Comparison of ENCODE assay signal across 1 cellular context in the genomic region with DNA sequence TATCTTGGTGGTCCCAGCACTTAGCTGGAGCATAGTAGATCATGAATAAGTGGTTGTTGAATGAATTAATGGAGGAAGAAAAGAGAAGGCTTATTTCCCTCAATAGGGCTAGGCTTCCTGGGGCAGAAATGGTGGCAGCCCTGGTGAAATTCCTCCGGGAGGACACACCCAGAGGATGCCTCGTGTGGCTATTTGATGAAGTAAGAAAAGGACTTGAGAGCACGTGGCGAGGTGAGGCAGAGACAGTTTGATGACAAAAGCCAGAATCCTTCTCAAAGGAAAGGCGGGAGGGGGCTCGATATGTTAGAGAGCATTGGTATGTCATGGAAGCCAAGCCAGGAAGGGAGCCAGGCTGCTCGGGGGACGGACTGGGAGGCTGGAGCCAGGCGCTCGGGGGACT.
TF ChIP-seq lines count a peak whose summit lies in the region.

No MANE protein-coding gene starts in this region.

TF ChIP-seq in WTC11, 78 proteins besides CTCF, POLR2A, EP300 and RAD21 (continued from another document):
- TF ChIP-seq AFF4 (CRISPR knock-in tag; IDR thresholded peaks at IDR 0.05; ENCODE audit: borderline replicate concordance) (no peak), ZNF232 (CRISPR knock-in tag; IDR thresholded peaks at IDR 0.05) (no peak), SOX15 (CRISPR knock-in tag; IDR thresholded peaks at IDR 0.05) (no peak), JUN (CRISPR knock-in tag; IDR thresholded peaks at IDR 0.05) (no peak), PREB (CRISPR knock-in tag; IDR thresholded peaks at IDR 0.05; ENCODE audit: borderline replicate concordance) (no peak), IRF2 (CRISPR knock-in tag; IDR thresholded peaks at IDR 0.05; ENCODE audit: borderline replicate concordance, low read depth) (no peak), SP1 (CRISPR knock-in tag; conservative IDR thresholded peaks at IDR 0.05) (no peak), OVOL2 (CRISPR knock-in tag; IDR thresholded peaks at IDR 0.05; ENCODE audit: borderline replicate concordance) (no peak), NR2C2 (CRISPR knock-in tag; IDR thresholded peaks at IDR 0.05) (no peak), ZBTB21 (CRISPR knock-in tag; IDR thresholded peaks at IDR 0.05; ENCODE audit: borderline replicate concordance) (no peak)
- TF ChIP-seq, protein P1, sequence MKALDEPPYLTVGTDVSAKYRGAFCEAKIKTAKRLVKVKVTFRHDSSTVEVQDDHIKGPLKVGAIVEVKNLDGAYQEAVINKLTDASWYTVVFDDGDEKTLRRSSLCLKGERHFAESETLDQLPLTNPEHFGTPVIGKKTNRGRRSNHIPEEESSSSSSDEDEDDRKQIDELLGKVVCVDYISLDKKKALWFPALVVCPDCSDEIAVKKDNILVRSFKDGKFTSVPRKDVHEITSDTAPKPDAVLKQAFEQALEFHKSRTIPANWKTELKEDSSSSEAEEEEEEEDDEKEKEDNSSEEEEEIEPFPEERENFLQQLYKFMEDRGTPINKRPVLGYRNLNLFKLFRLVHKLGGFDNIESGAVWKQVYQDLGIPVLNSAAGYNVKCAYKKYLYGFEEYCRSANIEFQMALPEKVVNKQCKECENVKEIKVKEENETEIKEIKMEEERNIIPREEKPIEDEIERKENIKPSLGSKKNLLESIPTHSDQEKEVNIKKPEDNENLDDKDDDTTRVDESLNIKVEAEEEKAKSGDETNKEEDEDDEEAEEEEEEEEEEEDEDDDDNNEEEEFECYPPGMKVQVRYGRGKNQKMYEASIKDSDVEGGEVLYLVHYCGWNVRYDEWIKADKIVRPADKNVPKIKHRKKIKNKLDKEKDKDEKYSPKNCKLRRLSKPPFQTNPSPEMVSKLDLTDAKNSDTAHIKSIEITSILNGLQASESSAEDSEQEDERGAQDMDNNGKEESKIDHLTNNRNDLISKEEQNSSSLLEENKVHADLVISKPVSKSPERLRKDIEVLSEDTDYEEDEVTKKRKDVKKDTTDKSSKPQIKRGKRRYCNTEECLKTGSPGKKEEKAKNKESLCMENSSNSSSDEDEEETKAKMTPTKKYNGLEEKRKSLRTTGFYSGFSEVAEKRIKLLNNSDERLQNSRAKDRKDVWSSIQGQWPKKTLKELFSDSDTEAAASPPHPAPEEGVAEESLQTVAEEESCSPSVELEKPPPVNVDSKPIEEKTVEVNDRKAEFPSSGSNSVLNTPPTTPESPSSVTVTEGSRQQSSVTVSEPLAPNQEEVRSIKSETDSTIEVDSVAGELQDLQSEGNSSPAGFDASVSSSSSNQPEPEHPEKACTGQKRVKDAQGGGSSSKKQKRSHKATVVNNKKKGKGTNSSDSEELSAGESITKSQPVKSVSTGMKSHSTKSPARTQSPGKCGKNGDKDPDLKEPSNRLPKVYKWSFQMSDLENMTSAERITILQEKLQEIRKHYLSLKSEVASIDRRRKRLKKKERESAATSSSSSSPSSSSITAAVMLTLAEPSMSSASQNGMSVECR (CRISPR knock-in tag; IDR thresholded peaks at IDR 0.05; ENCODE audit: borderline replicate concordance), result no peak
- TF ChIP-seq, protein P2, sequence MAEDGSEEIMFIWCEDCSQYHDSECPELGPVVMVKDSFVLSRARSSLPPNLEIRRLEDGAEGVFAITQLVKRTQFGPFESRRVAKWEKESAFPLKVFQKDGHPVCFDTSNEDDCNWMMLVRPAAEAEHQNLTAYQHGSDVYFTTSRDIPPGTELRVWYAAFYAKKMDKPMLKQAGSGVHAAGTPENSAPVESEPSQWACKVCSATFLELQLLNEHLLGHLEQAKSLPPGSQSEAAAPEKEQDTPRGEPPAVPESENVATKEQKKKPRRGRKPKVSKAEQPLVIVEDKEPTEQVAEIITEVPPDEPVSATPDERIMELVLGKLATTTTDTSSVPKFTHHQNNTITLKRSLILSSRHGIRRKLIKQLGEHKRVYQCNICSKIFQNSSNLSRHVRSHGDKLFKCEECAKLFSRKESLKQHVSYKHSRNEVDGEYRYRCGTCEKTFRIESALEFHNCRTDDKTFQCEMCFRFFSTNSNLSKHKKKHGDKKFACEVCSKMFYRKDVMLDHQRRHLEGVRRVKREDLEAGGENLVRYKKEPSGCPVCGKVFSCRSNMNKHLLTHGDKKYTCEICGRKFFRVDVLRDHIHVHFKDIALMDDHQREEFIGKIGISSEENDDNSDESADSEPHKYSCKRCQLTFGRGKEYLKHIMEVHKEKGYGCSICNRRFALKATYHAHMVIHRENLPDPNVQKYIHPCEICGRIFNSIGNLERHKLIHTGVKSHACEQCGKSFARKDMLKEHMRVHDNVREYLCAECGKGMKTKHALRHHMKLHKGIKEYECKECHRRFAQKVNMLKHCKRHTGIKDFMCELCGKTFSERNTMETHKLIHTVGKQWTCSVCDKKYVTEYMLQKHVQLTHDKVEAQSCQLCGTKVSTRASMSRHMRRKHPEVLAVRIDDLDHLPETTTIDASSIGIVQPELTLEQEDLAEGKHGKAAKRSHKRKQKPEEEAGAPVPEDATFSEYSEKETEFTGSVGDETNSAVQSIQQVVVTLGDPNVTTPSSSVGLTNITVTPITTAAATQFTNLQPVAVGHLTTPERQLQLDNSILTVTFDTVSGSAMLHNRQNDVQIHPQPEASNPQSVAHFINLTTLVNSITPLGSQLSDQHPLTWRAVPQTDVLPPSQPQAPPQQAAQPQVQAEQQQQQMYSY (CRISPR knock-in tag; IDR thresholded peaks at IDR 0.05), result no peak
